In genomic region chr6:168035661-168036616, GRCh38 we compare ENCODE assay signal across 7 cellular contexts. TPM values are rescaled to one million over a fixed set of nuclear protein-coding genes. Genes with fewer than 3 reads are reported as not detected.
DNase-seq lines count a peak whose midpoint lies in the region; ATAC-seq and TF ChIP-seq lines count a peak whose summit lies in the region.

No MANE protein-coding gene starts in this region.

- in situ Hi-C loops in HAP-1 (cut with MboI; ENCODE audit: low sequenced_read_pairs), result no loop called here

- H3K9me3 Mint-ChIP-seq in nephron, result peaks cover 42% of the 10 kb centered on the region

- H3K27me3 ChIP-seq in HAP-1 (ENCODE audit: low read depth), result no peaks in the 10 kb centered on the region

- TF ChIP-seq CTCF in epithelial cell of proximal tubule (conservative IDR thresholded peaks at IDR 0.05; ENCODE audit: low read depth, low read length), result no peak
- TF ChIP-seq CTCF in nephron (IDR thresholded peaks at IDR 0.05; ENCODE audit: unreplicated experiment in 3 of 3), result no peak

- no peaks in the 10 kb centered on the region for H3K9me3 ChIP-seq in HAP-1

- H3K36me3 ChIP-seq in HAP-1 (replicated peaks), result no peaks in the 10 kb centered on the region

- peaks cover 11% of the 10 kb centered on the region for H3K27me3 Mint-ChIP-seq in nephron (ENCODE audit: low read depth)

- H3K36me3 Mint-ChIP-seq in nephron (ENCODE audit: low read depth), result peaks cover 19% of the 10 kb centered on the region

- H3K27ac Mint-ChIP-seq in nephron, result peak overlapping the region; percentile 94 to 99 (median 95)

- DNase-seq in HAP-1 (ENCODE audit: low spot score in 2 of 2), result peak; percentile 14 to 72
- peak; percentile 88 for DNase-seq in RPMI7951 (ENCODE audit: low read depth)
- no peak for DNase-seq in epithelial cell of proximal tubule (ENCODE audit: low read depth)

- H3K4me3 ChIP-seq in HAP-1 (peak overlapping the region; percentile 26), epithelial cell of proximal tubule (ENCODE audit: low read depth, low read length) (peak overlapping the region; percentile 48)

- H3K4me3 Mint-ChIP-seq in nephron, result peak overlapping the region; percentile 82 to 83 (median 82)

- peaks cover 41% of the 10 kb centered on the region for H3K4me1 Mint-ChIP-seq in nephron

- H3K4me1 ChIP-seq in HAP-1, result peaks cover 8% of the 10 kb centered on the region

- ATAC-seq in HG02678 (IDR thresholded peaks at IDR 0.05; ENCODE audit: unreplicated experiment) (no peak), HG03108 (IDR thresholded peaks at IDR 0.05; ENCODE audit: unreplicated experiment) (no peak), HG03432 (IDR thresholded peaks at IDR 0.05; ENCODE audit: unreplicated experiment) (no peak)

RNA-seq across cellular contexts. Expression of gene KIF25, which starts 38.5 kb away (rescaled TPM):
- total RNA-seq in RPMI7951 (2014; rRNA removed; shearing (Covaris generic)), result 0.36 and 0.39 TPM in 2 replicates
- total RNA-seq in epithelial cell of proximal tubule, result not detected in 2 replicates

RNA-seq across cellular contexts. Expression of gene FRMD1, which starts 43.1 kb away (rescaled TPM):
- not detected in 2 replicates for total RNA-seq in RPMI7951 (2014; rRNA removed; shearing (Covaris generic))
- total RNA-seq in epithelial cell of proximal tubule, result not detected in 2 replicates
